Comparison of ENCODE assay signal across 28 cellular contexts in genomic region chr7:52639981-52640380, GRCh38.
DNase-seq lines count a peak whose midpoint lies in the region; ATAC-seq, FAIRE-seq and TF ChIP-seq lines count a peak whose summit lies in the region.
"Had no signal": no experiment of that assay in that cellular context is flagged by ENCODE, and none has a peak within 500 bp of the region (broad histone marks: within the 10 kb centered on the region; RNA-seq: fewer than 3 reads in every experiment).

No MANE protein-coding gene starts in this region.

- no peaks in the 10 kb centered on the region; the same call in 1 of the 2 replicates for H3K27me3 Mint-ChIP-seq in H9 (ENCODE audit: low read depth)
- no peaks in the 10 kb centered on the region for H3K27me3 Mint-ChIP-seq in activated T-helper 17 cell treated with anti-CD3 and anti-CD28 coated beads, Interleukin-2, amount 50 U/mL, for 72 hours
- H3K27me3 Mint-ChIP-seq: activated naive CD4-positive, alpha-beta T cell treated with anti-CD3 and anti-CD28 coated beads, Interleukin-2, amount 10 ng/mL, durations not matched to agents 7 days and 5 days; IgD-negative memory B cell; naive thymus-derived CD4-positive, alpha-beta T cell; stimulated activated naive B cell treated with anti-CD40 and anti-IgM and Interleukin-4, amounts not matched to agents 10 μg/mL and 1 μg/mL and 100 μg/mL, for 72 hours had no signal

- no peak overlapping the region for H4K5ac ChIP-seq in H9 (ENCODE audit: insufficient read length, low read depth, low read length)

- peak overlapping the region in 2 of 3 experiments; percentile 8 to 72; a peak in 5 of 7 replicates for H3K27ac Mint-ChIP-seq in H9
- H3K27ac Mint-ChIP-seq in activated T-helper 17 cell treated with anti-CD3 and anti-CD28 coated beads, Interleukin-2, amount 50 U/mL, for 72 hours: no peak overlapping the region
- H3K27ac Mint-ChIP-seq: activated naive CD4-positive, alpha-beta T cell treated with anti-CD3 and anti-CD28 coated beads, Interleukin-2, amount 10 ng/mL, durations not matched to agents 7 days and 5 days; IgD-negative memory B cell; naive thymus-derived CD4-positive, alpha-beta T cell; stimulated activated naive B cell treated with anti-CD40 and anti-IgM and Interleukin-4, amounts not matched to agents 10 μg/mL and 1 μg/mL and 100 μg/mL, for 72 hours had no signal

- no CpG with 5 or more reads among the region's 4 CpGs for WGBS in H9 (ENCODE audit: extremely low coverage, insufficient read length, low lambda C conversion rate)

- no peaks in the 10 kb centered on the region for H3K23me2 ChIP-seq in H9 (ENCODE audit: insufficient read length, low read depth, low read length, poor library complexity, severe bottlenecking)

- H3K56ac ChIP-seq in H9 (ENCODE audit: insufficient read length, low read depth, low read length): no peak overlapping the region

- no peak for DNase-seq in H9
- peak; percentile 81 for DNase-seq in RCC 7860 (ENCODE audit: low spot score)
- DNase-seq in epithelial cell of esophagus (ENCODE audit: low read depth): peak; percentile 1
- peak; percentile 77 for DNase-seq in non-pigmented ciliary epithelial cell (ENCODE audit: low read depth)
- no peak for DNase-seq in NCI-H2171 treated with DMSO at 0.1 percent for 48 hours (lab: John Stamatoyannopoulos, UW)
- DNase-seq: activated CD4-positive, alpha-beta T cell treated with anti-CD3 and anti-CD28 coated beads for 48 hours; activated naive CD4-positive, alpha-beta T cell treated with anti-CD3 and anti-CD28 coated beads, Interleukin-2, amount 10 ng/mL, durations not matched to agents 7 days and 5 days; activated T-cell treated with anti-CD3 and anti-CD28 coated beads, Interleukin-2, amount 50 U/mL, for 48 hours; central memory CD4-positive, alpha-beta T cell; COR-L47; GF-D8; GOT3; naive thymus-derived CD4-positive, alpha-beta T cell; NCI-H2081 treated with DMSO at 0.1 percent for 48 hours; NCI-H446; retina; stimulated activated CD4-positive, alpha-beta T cell treated with anti-CD3 and anti-CD28 coated beads, Interleukin-12 subunit alpha, Interleukin-12 subunit beta, amount 100 ng/mL, for 4 hours; stimulated activated CD4-positive, alpha-beta T cell treated with anti-CD3 and anti-CD28 coated beads, Interleukin-4, amount 100 ng/mL, for 24 hours; stimulated activated naive B cell treated with anti-CD40 and anti-IgM and Interleukin-4, amounts not matched to agents 10 μg/mL and 1 μg/mL and 100 μg/mL, for 72 hours; T-helper 2 cell had no signal

- H3K4ac ChIP-seq in H9 (ENCODE audit: low read depth, low read length): no peak overlapping the region

- no peak overlapping the region for H3K27ac ChIP-seq in H9 (ENCODE audit: insufficient read length, low read depth, low read length)
- H3K27ac ChIP-seq: thoracic aorta had no signal

- H2BK20ac ChIP-seq in H9 (ENCODE audit: low read depth, low read length, poor library complexity, severe bottlenecking): no peak overlapping the region

- no peak overlapping the region for H2BK5ac ChIP-seq in H9 (ENCODE audit: insufficient read length, low read length)

- no peaks in the 10 kb centered on the region for H4K20me1 ChIP-seq in H9 (ENCODE audit: control insufficient read depth, insufficient read depth, insufficient read length)

- no peak overlapping the region for H2AK5ac ChIP-seq in H9 (ENCODE audit: insufficient read length, low read length)

- H2BK12ac ChIP-seq in H9 (ENCODE audit: insufficient read length, low read depth, low read length): no peak overlapping the region

- no peak overlapping the region for H3K14ac ChIP-seq in H9 (ENCODE audit: insufficient read depth, low read length)

- H3K27me3 ChIP-seq in H9 (ENCODE audit: insufficient read depth, low read length): no peaks in the 10 kb centered on the region

- H2AFZ ChIP-seq in H9 (ENCODE audit: low read length): no peak overlapping the region

- H2BK15ac ChIP-seq in H9 (ENCODE audit: low read depth, low read length): no peak overlapping the region

- peaks cover 5% of the 10 kb centered on the region; the same call in 1 of the 2 replicates for H3K4me1 ChIP-seq in H9 (ENCODE audit: insufficient read depth, low read length)

- no peak overlapping the region for H3K4me3 ChIP-seq in epithelial cell of esophagus (ENCODE audit: low read length)
- H3K4me3 ChIP-seq: thoracic aorta had no signal

- no peaks in the 10 kb centered on the region for H3K9me3 Mint-ChIP-seq in H9
- H3K9me3 Mint-ChIP-seq in activated T-helper 17 cell treated with anti-CD3 and anti-CD28 coated beads, Interleukin-2, amount 50 U/mL, for 72 hours: peaks cover 7% of the 10 kb centered on the region

- no peak overlapping the region for H3K4me2 ChIP-seq in H9 (ENCODE audit: insufficient read depth, insufficient read length, low read length)

- H3K79me2 ChIP-seq in H9 (ENCODE audit: insufficient read depth, low read length): no peaks in the 10 kb centered on the region

- TF ChIP-seq CTCF in H9 (conservative IDR thresholded peaks at IDR 0.05) (no peak), epithelial cell of esophagus (IDR thresholded peaks at IDR 0.05; ENCODE audit: insufficient read depth, low read depth, low read length, missing control alignments) (no peak)

- no peaks in the 10 kb centered on the region for H3K79me1 ChIP-seq in H9 (ENCODE audit: insufficient read depth, low read depth, low read length, poor library complexity, severe bottlenecking)

- no peak overlapping the region for H2BK120ac ChIP-seq in H9 (ENCODE audit: low read depth, low read length, poor library complexity, severe bottlenecking)

- H3K4me3 Mint-ChIP-seq in H9: no peak overlapping the region
- no peak overlapping the region for H3K4me3 Mint-ChIP-seq in activated T-helper 17 cell treated with anti-CD3 and anti-CD28 coated beads, Interleukin-2, amount 50 U/mL, for 72 hours
- H3K4me3 Mint-ChIP-seq: activated naive CD4-positive, alpha-beta T cell treated with anti-CD3 and anti-CD28 coated beads, Interleukin-2, amount 10 ng/mL, durations not matched to agents 7 days and 5 days; IgD-negative memory B cell; naive thymus-derived CD4-positive, alpha-beta T cell; stimulated activated naive B cell treated with anti-CD40 and anti-IgM and Interleukin-4, amounts not matched to agents 10 μg/mL and 1 μg/mL and 100 μg/mL, for 72 hours had no signal

- no peak overlapping the region for H4K91ac ChIP-seq in H9 (ENCODE audit: insufficient read length, low read depth, low read length)

- peaks cover 36 to 37% of the 10 kb centered on the region in 2 experiments for H3K4me1 Mint-ChIP-seq in H9
- H3K4me1 Mint-ChIP-seq in activated T-helper 17 cell treated with anti-CD3 and anti-CD28 coated beads, Interleukin-2, amount 50 U/mL, for 72 hours: no peaks in the 10 kb centered on the region
- H3K4me1 Mint-ChIP-seq: activated naive CD4-positive, alpha-beta T cell treated with anti-CD3 and anti-CD28 coated beads, Interleukin-2, amount 10 ng/mL, durations not matched to agents 7 days and 5 days; IgD-negative memory B cell; naive thymus-derived CD4-positive, alpha-beta T cell; stimulated activated naive B cell treated with anti-CD40 and anti-IgM and Interleukin-4, amounts not matched to agents 10 μg/mL and 1 μg/mL and 100 μg/mL, for 72 hours had no signal

- H4K8ac ChIP-seq in H9 (replicated peaks; ENCODE audit: insufficient read length, low read depth, low read length): no peak overlapping the region

- no peaks in the 10 kb centered on the region for H3K9me3 ChIP-seq in H9 (ENCODE audit: control insufficient read depth, low read depth, low read length)
- H3K9me3 ChIP-seq: thoracic aorta had no signal

- no peak overlapping the region for H3T11ph ChIP-seq in H9 (ENCODE audit: low read length)

- H3K9ac ChIP-seq in H9 (ENCODE audit: extremely low read depth, insufficient read length, low read length): no peak overlapping the region

- FAIRE-seq in RCC 7860 (lab: Jason Lieb, UNC): peak; percentile 77
- FAIRE-seq: GM18507 had no signal

- H3K36me3 Mint-ChIP-seq in H9 (ENCODE audit: insufficient read depth in 1 of 3, low read depth in 3 of 3): no peaks in the 10 kb centered on the region; a peak in 2 of 7 replicates
- no peaks in the 10 kb centered on the region for H3K36me3 Mint-ChIP-seq in activated T-helper 17 cell treated with anti-CD3 and anti-CD28 coated beads, Interleukin-2, amount 50 U/mL, for 72 hours (ENCODE audit: low read depth)
- H3K36me3 Mint-ChIP-seq: activated naive CD4-positive, alpha-beta T cell treated with anti-CD3 and anti-CD28 coated beads, Interleukin-2, amount 10 ng/mL, durations not matched to agents 7 days and 5 days; IgD-negative memory B cell; naive thymus-derived CD4-positive, alpha-beta T cell; stimulated activated naive B cell treated with anti-CD40 and anti-IgM and Interleukin-4, amounts not matched to agents 10 μg/mL and 1 μg/mL and 100 μg/mL, for 72 hours had no signal

- ATAC-seq in HG02759 (IDR thresholded peaks at IDR 0.05; ENCODE audit: unreplicated experiment) (no peak), HG03432 (IDR thresholded peaks at IDR 0.05; ENCODE audit: unreplicated experiment) (no peak)
- no peak for ATAC-seq in activated T-helper 17 cell treated with anti-CD3 and anti-CD28 coated beads, Interleukin-2, amount 50 U/mL, for 72 hours (replicated peaks)
- ATAC-seq: left lobe of liver; naive thymus-derived CD4-positive, alpha-beta T cell; SK-N-SH treated with all-trans-retinoic acid at 6 μM for 48 hours; stimulated activated naive B cell treated with anti-CD40 and anti-IgM and Interleukin-4, amounts not matched to agents 10 μg/mL and 1 μg/mL and 100 μg/mL, for 72 hours had no signal

- H3K18ac ChIP-seq in H9 (ENCODE audit: insufficient read length, low read depth, low read length): no peak overlapping the region

- H3K23ac ChIP-seq in H9 (ENCODE audit: insufficient read length, low read depth, low read length): no peak overlapping the region

Comparison
In these comparisons a context has a peak if more than half of its experiments do, and no peak if none do; other contexts are left out.
1. DNase-seq: peak in RCC 7860 (single experiment), epithelial cell of esophagus (single experiment) and non-pigmented ciliary epithelial cell (single experiment); none in H9 (single experiment) and NCI-H2171 treated with DMSO at 0.1 percent for 48 hours (single experiment).